In genomic region chr3:193701896-193702644, GRCh38 we compare ENCODE assay signal across 13 cellular contexts.
DNase-seq lines count a peak whose midpoint lies in the region; ATAC-seq, FAIRE-seq and TF ChIP-seq lines count a peak whose summit lies in the region.
"Had no signal": no experiment of that assay in that cellular context is flagged by ENCODE, and none has a peak within 500 bp of the region (broad histone marks: within the 10 kb centered on the region; RNA-seq: fewer than 3 reads in every experiment).

No MANE protein-coding gene starts in this region.

- intact Hi-C loops in cardiac septum (cut with DNase I): no loop called here

- H3K4me2 ChIP-seq in OCI-LY1 (ENCODE audit: low read length) (no peak overlapping the region), neural progenitor cell (peak overlapping the region; percentile 55)

- H3K9me3 ChIP-seq in OCI-LY1 (ENCODE audit: low read length) (no peaks in the 10 kb centered on the region), neural progenitor cell (ENCODE audit: low read depth) (no peaks in the 10 kb centered on the region)
- H3K9me3 ChIP-seq: stomach had no signal

- H3F3A ChIP-seq in OCI-LY1 (ENCODE audit: insufficient read depth, low read length): no peaks in the 10 kb centered on the region
- peaks cover 44% of the 10 kb centered on the region for H3F3A ChIP-seq in neural progenitor cell (ENCODE audit: low read depth)

- FAIRE-seq in GM18507 (lab: Jason Lieb, UNC): peak; percentile 84
- FAIRE-seq in D721Med (lab: Jason Lieb, UNC): no peak
- FAIRE-seq: G401.6 had no signal

- H3K27ac Mint-ChIP-seq in neural progenitor cell: no peak overlapping the region

- no peaks in the 10 kb centered on the region for H3K79me2 ChIP-seq in OCI-LY1 (ENCODE audit: insufficient read depth, low read length)
- H3K79me2 ChIP-seq in neural progenitor cell (ENCODE audit: low read depth): no peaks in the 10 kb centered on the region

- H3K27me3 Mint-ChIP-seq in neural progenitor cell (ENCODE audit: insufficient read depth, low read depth): peaks cover 4% of the 10 kb centered on the region
- H3K27me3 Mint-ChIP-seq: central memory CD8-positive, alpha-beta T cell had no signal

- H3K4me3 ChIP-seq in OCI-LY1 (ENCODE audit: low read depth, low read length, poor library complexity, severe bottlenecking): no peak overlapping the region
- no peak overlapping the region for H3K4me3 ChIP-seq in neural progenitor cell
- H3K4me3 ChIP-seq: stomach had no signal

- ATAC-seq in HG02798 (IDR thresholded peaks at IDR 0.05; ENCODE audit: poor library complexity, unreplicated experiment): peak; percentile 56
- ATAC-seq: right cardiac atrium had no signal

- no peaks in the 10 kb centered on the region for H3K9me2 ChIP-seq in OCI-LY1 (ENCODE audit: low read depth, low read length)

- no peaks in the 10 kb centered on the region for H3K9me3 Mint-ChIP-seq in neural progenitor cell
- H3K9me3 Mint-ChIP-seq: central memory CD8-positive, alpha-beta T cell had no signal

- 0 out of 2 replicates have a peak, but pooled peaks have one; percentile 13 for TF ChIP-seq CTCF in OCI-LY1 (IDR thresholded peaks at IDR 0.05; ENCODE audit: low read length)
- peak; percentile 5 for TF ChIP-seq CTCF in neural progenitor cell (IDR thresholded peaks at IDR 0.05)
- no peak for TF ChIP-seq CTCF in D721Med (IDR thresholded peaks at IDR 0.05; ENCODE audit: insufficient read depth, missing control alignments)

- peaks cover 30% of the 10 kb centered on the region for H3K4me1 Mint-ChIP-seq in neural progenitor cell
- H3K4me1 Mint-ChIP-seq: central memory CD8-positive, alpha-beta T cell had no signal

- H3K27ac ChIP-seq in OCI-LY1 (ENCODE audit: low read depth, low read length, poor library complexity, severe bottlenecking) (peak overlapping the region; percentile 8), neural progenitor cell (no peak overlapping the region)
- H3K27ac ChIP-seq: stomach had no signal

- peaks cover 10% of the 10 kb centered on the region for H3K36me3 Mint-ChIP-seq in neural progenitor cell

- H3K36me3 ChIP-seq in OCI-LY1 (ENCODE audit: insufficient read depth, low read length) (no peaks in the 10 kb centered on the region), neural progenitor cell (no peaks in the 10 kb centered on the region)

- no peaks in the 10 kb centered on the region for H4K20me1 ChIP-seq in OCI-LY1 (ENCODE audit: insufficient read depth, low read length)
- peaks cover 8% of the 10 kb centered on the region for H4K20me1 ChIP-seq in neural progenitor cell (ENCODE audit: low read depth)

- H3K4me3 Mint-ChIP-seq in neural progenitor cell: no peak overlapping the region
- H3K4me3 Mint-ChIP-seq: central memory CD8-positive, alpha-beta T cell had no signal

- DNase-seq in GM18507 (ENCODE audit: extremely low spot score, insufficient read length, low read depth) (no peak), neural progenitor cell (ENCODE audit: low spot score) (peak; percentile 57), cardiac septum (ENCODE audit: low spot score) (no peak), RPMI8226 (no peak), HuH-7.5 (ENCODE audit: low spot score) (no peak), D721Med (ENCODE audit: insufficient read length, low spot score) (no peak)
- DNase-seq: NCI-H2171 treated with DMSO at 0.1 percent for 48 hours, right cardiac atrium, stomach had no signal

- H3K4me1 ChIP-seq in OCI-LY1 (ENCODE audit: insufficient read depth, low read length, severe bottlenecking) (peaks cover 15% of the 10 kb centered on the region), neural progenitor cell (peaks cover 25% of the 10 kb centered on the region)
- H3K4me1 ChIP-seq: stomach had no signal

- H3K27me3 ChIP-seq in OCI-LY1 (ENCODE audit: insufficient read depth, low read length) (no peaks in the 10 kb centered on the region), neural progenitor cell (peaks cover 7% of the 10 kb centered on the region)
- H3K27me3 ChIP-seq: stomach had no signal

- H2AFZ ChIP-seq in OCI-LY1 (ENCODE audit: low read length): no peak overlapping the region
- H2AFZ ChIP-seq in neural progenitor cell (replicated peaks): no peak overlapping the region

- no peak overlapping the region for H3K9ac ChIP-seq in OCI-LY1 (ENCODE audit: low read length)
- H3K9ac ChIP-seq in neural progenitor cell: no peak overlapping the region
